In the genomic region with DNA sequence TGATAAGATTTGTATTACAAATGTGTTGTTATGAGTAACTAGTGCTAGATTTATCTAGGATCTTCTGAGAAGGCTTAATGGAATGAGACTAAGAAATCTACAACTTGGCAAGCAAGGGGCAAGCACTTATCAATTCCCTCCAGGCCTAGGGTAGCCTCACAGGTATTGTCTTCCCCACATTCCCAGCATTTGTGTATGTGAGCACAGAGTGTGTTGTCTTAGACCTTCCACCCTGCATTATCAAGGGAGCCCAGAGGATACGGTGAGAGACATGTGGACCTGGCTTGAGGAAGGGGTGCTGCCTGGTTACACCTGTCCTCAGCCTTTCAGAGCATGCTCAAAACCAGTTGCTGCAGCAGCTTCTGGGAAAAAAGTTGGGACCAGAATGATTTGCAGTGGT, we compare ENCODE assay signal across 19 cellular contexts.
"Had no signal": no experiment of that assay in that cellular context is flagged by ENCODE, and none has a peak within 500 bp of the region (broad histone marks: within the 10 kb centered on the region; RNA-seq: fewer than 3 reads in every experiment).

No MANE protein-coding gene starts in this region.

- H3K9me3 ChIP-seq: SJSA1, SK-N-SH had no signal

- H3K4me3 ChIP-seq: SJSA1 had no signal

- H3K27me3 ChIP-seq: SJSA1 had no signal

- H3K27ac ChIP-seq: SJSA1 had no signal

- H3K4me1 ChIP-seq: SJSA1 had no signal

- H3K9ac ChIP-seq: SK-N-SH had no signal

- DNase-seq: KBM-7, MV-4-11, NCI-H1048, NCI-H1105, NCI-H1417, NCI-H1436 treated with DMSO at 0.1 percent for 48 hours, NCI-H1694, NCI-H187 treated with DMSO at 0.1 percent for 48 hours, NCI-H2029 treated with DMSO at 0.1 percent for 48 hours, NCI-H2171 treated with DMSO at 0.1 percent for 48 hours, NCI-H524 treated with DMSO at 0.1 percent for 48 hours, NCI-H69, NCI-H774, Right ventricle myocardium superior, RPMI8226, SIG-M5, SK-N-SH had no signal

- H3K36me3 ChIP-seq: SJSA1 had no signal

- FAIRE-seq: RCC 7860 had no signal

- H3K4me2 ChIP-seq: SK-N-SH had no signal
